ENCODE assay signal across 30 cellular contexts in the genomic region with DNA sequence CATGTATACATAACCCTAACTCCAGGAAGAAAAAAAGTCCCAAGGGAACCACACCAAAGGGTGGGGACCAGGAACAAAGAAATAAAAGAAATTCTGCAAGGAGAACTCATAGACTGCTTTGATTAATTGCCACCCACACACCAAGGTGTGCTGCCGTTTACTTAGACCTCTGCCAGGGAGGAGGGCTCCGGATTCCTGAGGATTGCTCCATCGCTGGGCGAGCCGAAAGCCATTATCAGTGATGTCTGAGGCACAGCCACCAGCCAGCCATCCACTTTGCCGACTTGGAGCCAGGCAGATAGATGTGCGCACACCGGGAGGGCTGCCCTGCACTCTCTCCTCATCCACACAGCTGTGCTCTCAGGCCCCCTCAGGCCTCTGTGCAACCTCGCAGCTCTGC.
DNase-seq lines count a peak whose midpoint lies in the region; ATAC-seq and TF ChIP-seq lines count a peak whose summit lies in the region.
"Had no signal": no experiment of that assay in that cellular context is flagged by ENCODE, and none has a peak within 500 bp of the region (broad histone marks: within the 10 kb centered on the region; RNA-seq: fewer than 3 reads in every experiment).

No MANE protein-coding gene starts in this region.

- H3K4me1 ChIP-seq in colonic mucosa, result no peaks in the 10 kb centered on the region
- H3K4me1 ChIP-seq: BE2C, vagina had no signal

- no peak overlapping the region for H3K27ac ChIP-seq in colonic mucosa
- H3K27ac ChIP-seq: cardiac muscle cell, lower lobe of right lung, vagina had no signal

- intact Hi-C loops in colonic mucosa (cut with DNase I), result no loop called here

- no peaks in the 10 kb centered on the region for H3K27me3 ChIP-seq in colonic mucosa
- H3K27me3 ChIP-seq: cardiac muscle cell, MG63, vagina had no signal

- no peak overlapping the region for H3K9ac ChIP-seq in colonic mucosa (ENCODE audit: low read depth in 2 of 2, low read length in 2 of 2)

- DNase-seq in LoVo (ENCODE audit: low spot score), result peak; percentile 84
- peak; percentile 43 for DNase-seq in colonic mucosa
- DNase-seq in mucosa of gallbladder (ENCODE audit: low spot score), result peak; percentile 56
- no peak for DNase-seq in type B pancreatic cell (ENCODE audit: extremely low spot score, unreplicated experiment)
- DNase-seq in NCI-H1105 treated with DMSO at 0.1 percent for 48 hours (lab: John Stamatoyannopoulos, UW), result no peak
- no peak for DNase-seq in NCI-H1930 (lab: John Stamatoyannopoulos, UW)
- DNase-seq: activated CD4-positive, alpha-beta T cell treated with anti-CD3 and anti-CD28 coated beads, Interleukin-2, amount 10 ng/mL, durations not matched to agents 24 days and 14 days; activated effector memory CD4-positive, alpha-beta T cell treated with anti-CD3 and anti-CD28 coated beads, Interleukin-2, amount 50 U/mL, for 16 hours; activated T-cell treated with anti-CD3 and anti-CD28 coated beads, Interleukin-2, amount 50 U/mL, for 24 hours; BE2C; CD8-positive, alpha-beta T cell; cortex of kidney; HCEC 1CT; kidney glomerular epithelial cell; lower lobe of right lung; MG63; NCI-H1105; NCI-H187 treated with DMSO at 0.1 percent for 48 hours; NCI-H2171 treated with DMSO at 0.1 percent for 48 hours; NCI-H510A; stimulated activated naive CD4-positive, alpha-beta T cell had no signal

- H3K36me3 Mint-ChIP-seq in type B pancreatic cell, result no peaks in the 10 kb centered on the region
- H3K36me3 Mint-ChIP-seq: activated naive CD8-positive, alpha-beta T cell; CD8-positive, alpha-beta T cell; WTC11 had no signal

- H3K27me3 Mint-ChIP-seq in type B pancreatic cell, result peaks cover 8% of the 10 kb centered on the region

- no peaks in the 10 kb centered on the region for H3K36me3 ChIP-seq in colonic mucosa
- H3K36me3 ChIP-seq: BE2C, cardiac muscle cell, lower lobe of right lung, MG63, vagina had no signal

- H3K4me3 ChIP-seq in colonic mucosa, result no peak overlapping the region
- H3K4me3 ChIP-seq: cardiac muscle cell, GM12878, K562, lower lobe of right lung, MG63, smooth muscle cell, vagina had no signal

- no peaks in the 10 kb centered on the region for H3K9me3 ChIP-seq in colonic mucosa
- H3K9me3 ChIP-seq: BE2C, lower lobe of right lung, MG63, vagina had no signal

- H3K9me3 Mint-ChIP-seq in type B pancreatic cell, result no peaks in the 10 kb centered on the region
- H3K9me3 Mint-ChIP-seq: activated CD4-positive, alpha-beta T cell treated with anti-CD3 and anti-CD28 coated beads, Interleukin-2, amount 10 ng/mL, durations not matched to agents 24 days and 14 days; activated T-cell treated with anti-CD3 and anti-CD28 coated beads, Interleukin-2, amount 50 U/mL, for 24 hours; CD8-positive, alpha-beta T cell; WTC11 had no signal

- H3K4me1 Mint-ChIP-seq in type B pancreatic cell (ENCODE audit: unreplicated experiment), result no peaks in the 10 kb centered on the region
- H3K4me1 Mint-ChIP-seq: activated CD4-positive, alpha-beta T cell treated with anti-CD3 and anti-CD28 coated beads, Interleukin-2, amount 10 ng/mL, durations not matched to agents 24 days and 14 days; nephron; WTC11 had no signal

- H3K4me3 Mint-ChIP-seq in type B pancreatic cell, result peak overlapping the region; percentile 30
- H3K4me3 Mint-ChIP-seq: activated CD4-positive, alpha-beta T cell treated with anti-CD3 and anti-CD28 coated beads, Interleukin-2, amount 10 ng/mL, durations not matched to agents 24 days and 14 days; activated naive CD8-positive, alpha-beta T cell; activated T-cell treated with anti-CD3 and anti-CD28 coated beads, Interleukin-2, amount 50 U/mL, for 24 hours; CD8-positive, alpha-beta T cell; nephron; WTC11 had no signal

- H3K27ac Mint-ChIP-seq in type B pancreatic cell, result peak overlapping the region; percentile 96
- H3K27ac Mint-ChIP-seq: activated CD4-positive, alpha-beta T cell treated with anti-CD3 and anti-CD28 coated beads, Interleukin-2, amount 10 ng/mL, durations not matched to agents 24 days and 14 days; activated naive CD8-positive, alpha-beta T cell; activated T-cell treated with anti-CD3 and anti-CD28 coated beads, Interleukin-2, amount 50 U/mL, for 24 hours; CD8-positive, alpha-beta T cell; nephron; WTC11 had no signal

- no peak for ATAC-seq in HG02885 (IDR thresholded peaks at IDR 0.05; ENCODE audit: poor library complexity, unreplicated experiment)
- ATAC-seq: CD8-positive, alpha-beta T cell; GM12878; K562; WTC11 had no signal

- TF ChIP-seq CTCF in colonic mucosa (IDR thresholded peaks at IDR 0.05) (no peak), type B pancreatic cell (conservative IDR thresholded peaks at IDR 0.05) (no peak)

Comparison
In these comparisons a context has a peak if more than half of its experiments do, and no peak if none do; other contexts are left out.
1. DNase-seq: peak in LoVo (single experiment), colonic mucosa (single experiment) and mucosa of gallbladder (single experiment); none in type B pancreatic cell (single experiment), NCI-H1105 treated with DMSO at 0.1 percent for 48 hours (single experiment) and NCI-H1930 (0 of 2).